9 cellular contexts compared by ENCODE assay signal in the genomic region with DNA sequence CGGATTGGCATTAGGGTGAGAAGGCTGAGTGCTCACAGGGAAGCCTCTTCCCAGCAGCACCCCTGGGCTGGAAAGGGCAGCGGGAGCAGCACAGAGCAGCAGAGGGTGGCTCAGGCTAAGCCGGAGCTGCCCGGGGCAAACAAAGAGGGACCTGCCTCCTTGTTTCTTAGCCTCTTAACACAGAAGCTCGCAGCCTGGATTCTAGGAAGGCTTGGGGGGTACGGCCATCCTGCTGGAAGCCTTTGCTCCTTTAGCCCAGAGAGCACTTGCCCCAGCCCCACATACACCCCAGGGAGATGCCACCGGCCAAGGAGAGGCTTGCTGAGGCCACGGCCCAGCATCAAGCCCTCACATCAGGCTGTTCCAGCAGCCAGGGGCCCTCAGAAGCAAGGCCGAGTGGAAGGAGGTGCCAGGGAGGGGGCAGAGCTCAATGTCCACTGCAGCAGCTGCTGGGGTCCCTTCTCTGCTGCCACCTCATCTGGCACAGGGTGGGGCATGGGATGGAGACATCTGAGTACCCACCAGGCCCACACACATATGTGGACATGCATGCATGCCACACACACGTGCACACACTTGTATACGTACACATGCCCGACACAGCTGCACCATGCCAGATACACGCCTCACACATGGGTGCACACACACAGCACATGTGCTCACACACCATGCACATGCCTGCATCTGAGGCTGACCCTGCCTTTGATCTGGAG. TPM values are rescaled to one million over a fixed set of nuclear protein-coding genes. Genes with fewer than 3 reads are reported as not detected.
DNase-seq lines count a peak whose midpoint lies in the region; ATAC-seq and TF ChIP-seq lines count a peak whose summit lies in the region.
"Had no signal": no experiment of that assay in that cellular context is flagged by ENCODE, and none has a peak within 500 bp of the region (broad histone marks: within the 10 kb centered on the region; RNA-seq: fewer than 3 reads in every experiment).

No MANE protein-coding gene starts in this region.

- TF ChIP-seq POLR2A in vagina (IDR thresholded peaks at IDR 0.05): no peak

- no peaks in the 10 kb centered on the region for H3K27me3 Mint-ChIP-seq in natural killer cell (ENCODE audit: low read depth in 2 of 2)
- H3K27me3 Mint-ChIP-seq: activated T-helper 17 cell treated with anti-CD3 and anti-CD28 coated beads, Interleukin-2, amount 50 U/mL, for 72 hours had no signal

- H3K27ac ChIP-seq in vagina: peak overlapping the region; percentile 98

- no peaks in the 10 kb centered on the region for H3K9me3 Mint-ChIP-seq in natural killer cell
- H3K9me3 Mint-ChIP-seq: activated T-helper 17 cell treated with anti-CD3 and anti-CD28 coated beads, Interleukin-2, amount 50 U/mL, for 72 hours had no signal

- H3K36me3 ChIP-seq in vagina: no peaks in the 10 kb centered on the region

- H3K4me1 Mint-ChIP-seq in natural killer cell: peaks cover 30 to 51% of the 10 kb centered on the region in 2 donors
- H3K4me1 Mint-ChIP-seq: activated T-helper 17 cell treated with anti-CD3 and anti-CD28 coated beads, Interleukin-2, amount 50 U/mL, for 72 hours had no signal

- TF ChIP-seq CTCF in natural killer cell (IDR thresholded peaks at IDR 0.05): no peak
- no peak for TF ChIP-seq CTCF in vagina (IDR thresholded peaks at IDR 0.05)

- ATAC-seq in esophagus mucosa (peak; percentile 56), natural killer cell (peak in 2 of 3 donors; percentile 18 to 30), GM18517 (IDR thresholded peaks at IDR 0.05; ENCODE audit: unreplicated experiment) (no peak), GM21367 (IDR thresholded peaks at IDR 0.05; ENCODE audit: unreplicated experiment) (no peak), HG03571 (IDR thresholded peaks at IDR 0.05; ENCODE audit: unreplicated experiment) (no peak)
- ATAC-seq: activated T-helper 17 cell treated with anti-CD3 and anti-CD28 coated beads, Interleukin-2, amount 50 U/mL, for 72 hours had no signal

- no peak overlapping the region for H3K4me3 Mint-ChIP-seq in natural killer cell
- H3K4me3 Mint-ChIP-seq: activated T-helper 17 cell treated with anti-CD3 and anti-CD28 coated beads, Interleukin-2, amount 50 U/mL, for 72 hours had no signal

- H3K27ac Mint-ChIP-seq in natural killer cell: peak overlapping the region; percentile 43 to 65
- H3K27ac Mint-ChIP-seq: activated T-helper 17 cell treated with anti-CD3 and anti-CD28 coated beads, Interleukin-2, amount 50 U/mL, for 72 hours had no signal

- H3K27me3 ChIP-seq in vagina: no peaks in the 10 kb centered on the region

- H3K4me3 ChIP-seq in vagina: no peak overlapping the region

- no peaks in the 10 kb centered on the region for H3K9me3 ChIP-seq in vagina

- DNase-seq in activated CD8-positive, alpha-beta memory T cell treated with anti-CD3 and anti-CD28 coated beads, Interleukin-2, amount 50 U/mL, for 48 hours: peak; percentile 49
- DNase-seq in activated CD8-positive, alpha-beta memory T cell treated with anti-CD3 and anti-CD28 coated beads for 24 hours: no peak
- DNase-seq in natural killer cell (peak; percentile 12), vagina (ENCODE audit: extremely low spot score in 2 of 2) (peak; percentile 86 to 95)

- intact Hi-C loops in natural killer cell (cut with micrococcal nuclease): no loop called here
- intact Hi-C loops in vagina (cut with DNase I): no loop called here

- H3K36me3 Mint-ChIP-seq in natural killer cell: no peaks in the 10 kb centered on the region

- peaks cover 46% of the 10 kb centered on the region for H3K4me1 ChIP-seq in vagina

RNA-seq across cellular contexts. Expression of gene SPON2, which starts 20.3 kb away (rescaled TPM):
- total RNA-seq in esophagus mucosa (9.4 TPM), natural killer cell (1,000 to 10,000 TPM; 1,124 to 1,574 (median 1,339) TPM), vagina (72.2 TPM)

RNA-seq across cellular contexts. Expression of gene CTBP1, which starts 56.3 kb away (rescaled TPM):
- total RNA-seq in esophagus mucosa: 89.4 TPM
- total RNA-seq in natural killer cell: 100 to 1,000 TPM; 384 to 388 (median 388) TPM
- total RNA-seq in vagina: 93.1 TPM

Comparison
In these comparisons a context has a peak if more than half of its experiments do, and no peak if none do; other contexts are left out.
1. ATAC-seq: peak in esophagus mucosa (single experiment) and natural killer cell (2 of 3); none in GM18517 (single experiment), GM21367 (single experiment) and HG03571 (single experiment).
2. RNA of gene SPON2, which starts 20.3 kb away (total RNA-seq): 1,124 to 1,574 TPM in natural killer cell; 72.2 TPM in vagina (single experiment) and 9.4 TPM in esophagus mucosa (single experiment); every median in the first group is over 10 times any median in the second.